Comparison of ENCODE assay signal across 23 cellular contexts in the genomic region with DNA sequence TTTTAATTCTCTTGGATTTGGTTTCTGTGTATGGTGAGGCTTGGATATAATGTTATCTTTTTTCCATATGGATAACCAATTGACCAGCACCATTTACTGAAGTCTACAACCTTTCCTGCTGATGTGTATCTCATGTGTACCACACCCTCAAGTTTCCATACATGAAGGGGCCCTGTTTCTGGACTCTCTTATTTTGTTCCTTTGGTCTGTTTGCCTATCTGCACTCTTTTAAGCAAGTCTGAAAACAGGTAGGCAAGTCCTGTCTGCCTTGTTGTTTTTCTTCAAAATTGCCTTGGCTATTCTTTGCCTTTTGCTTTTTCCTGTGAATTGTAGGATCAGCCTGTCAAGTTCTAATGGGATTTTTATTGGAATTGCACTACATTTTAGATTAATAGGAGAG.
"Had no signal": no experiment of that assay in that cellular context is flagged by ENCODE, and none has a peak within 500 bp of the region (broad histone marks: within the 10 kb centered on the region; RNA-seq: fewer than 3 reads in every experiment).

No MANE protein-coding gene starts in this region.

- H3K9ac ChIP-seq: neural progenitor cell had no signal

- H3K4me1 Mint-ChIP-seq: neural progenitor cell; stimulated activated naive CD8-positive, alpha-beta T cell treated with anti-CD3 and anti-CD28 coated beads, Interleukin-15, amount 100 ng/mL, for 72 hours had no signal

- H3K27ac ChIP-seq: brain microvascular endothelial cell, coronary artery, esophagus muscularis mucosa, gastroesophageal sphincter, heart left ventricle, neural progenitor cell, psoas muscle, skin epidermis, suprapubic skin, upper lobe of right lung, VCaP had no signal

- ATAC-seq: gastroesophageal sphincter; heart left ventricle; left lobe of liver; psoas muscle; right cardiac atrium; stimulated activated naive CD8-positive, alpha-beta T cell treated with anti-CD3 and anti-CD28 coated beads, Interleukin-15, amount 100 ng/mL, for 72 hours; upper lobe of right lung had no signal

- H3K4me2 ChIP-seq: neural progenitor cell had no signal

- H3K27me3 ChIP-seq: brain microvascular endothelial cell, esophagus muscularis mucosa, gastroesophageal sphincter, heart left ventricle, neural progenitor cell, suprapubic skin, upper lobe of right lung had no signal

- H3K27ac Mint-ChIP-seq: activated naive CD4-positive, alpha-beta T cell treated with anti-CD3 and anti-CD28 coated beads for 36 hours; neural progenitor cell had no signal

- DNase-seq: activated CD4-positive, alpha-beta T cell treated with anti-CD3 and anti-CD28 coated beads for 1 hour; activated CD4-positive, alpha-beta T cell treated with anti-CD3 and anti-CD28 coated beads, Interleukin-2, amount 50 U/mL, for 48 hours; activated naive CD4-positive, alpha-beta T cell treated with anti-CD3 and anti-CD28 coated beads for 36 hours; aorta; brain microvascular endothelial cell; central memory CD4-positive, alpha-beta T cell; heart left ventricle; kidney; midbrain; psoas muscle; right cardiac atrium; stimulated activated naive CD8-positive, alpha-beta T cell treated with anti-CD3 and anti-CD28 coated beads, Interleukin-15, amount 100 ng/mL, for 72 hours; T-helper 9 cell; upper lobe of right lung had no signal

- H2AFZ ChIP-seq: neural progenitor cell had no signal

- H3K4me1 ChIP-seq: esophagus muscularis mucosa, gastroesophageal sphincter, neural progenitor cell, psoas muscle, suprapubic skin, upper lobe of right lung had no signal

- H3K4me3 Mint-ChIP-seq: activated naive CD4-positive, alpha-beta T cell treated with anti-CD3 and anti-CD28 coated beads for 36 hours; neural progenitor cell; stimulated activated naive CD8-positive, alpha-beta T cell treated with anti-CD3 and anti-CD28 coated beads, Interleukin-15, amount 100 ng/mL, for 72 hours had no signal

- H3K9me3 ChIP-seq: esophagus muscularis mucosa, gastroesophageal sphincter, heart left ventricle, psoas muscle, suprapubic skin, upper lobe of right lung had no signal

- H3K36me3 ChIP-seq: neural progenitor cell had no signal

- H3K9me3 Mint-ChIP-seq: activated naive CD4-positive, alpha-beta T cell treated with anti-CD3 and anti-CD28 coated beads for 36 hours; neural progenitor cell; stimulated activated naive CD8-positive, alpha-beta T cell treated with anti-CD3 and anti-CD28 coated beads, Interleukin-15, amount 100 ng/mL, for 72 hours had no signal

- H3K27me3 Mint-ChIP-seq: stimulated activated naive CD8-positive, alpha-beta T cell treated with anti-CD3 and anti-CD28 coated beads, Interleukin-15, amount 100 ng/mL, for 72 hours had no signal

- H3K4me3 ChIP-seq: coronary artery, esophagus muscularis mucosa, gastroesophageal sphincter, heart left ventricle, lung, neural progenitor cell, psoas muscle, skin epidermis, suprapubic skin, upper lobe of right lung had no signal
